1 cellular context compared by ENCODE assay signal in the genomic region with DNA sequence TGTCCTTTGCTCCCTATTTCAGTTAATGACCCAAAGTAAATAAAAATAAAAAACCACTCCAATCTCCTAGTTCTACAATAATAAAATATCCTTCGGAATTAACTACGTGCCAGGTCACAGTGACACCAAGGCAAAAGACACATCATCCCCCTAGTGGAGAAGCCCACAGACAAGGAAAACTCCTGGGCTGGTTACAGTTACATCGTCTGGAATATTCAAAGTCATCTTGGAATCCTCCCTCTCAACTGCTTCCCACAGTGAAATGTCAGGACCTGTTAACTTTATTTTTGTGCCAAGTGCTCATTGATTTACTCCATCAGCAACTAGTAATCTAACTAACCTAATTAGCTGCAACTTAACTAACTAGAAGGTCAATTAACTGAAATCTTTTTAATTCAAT.
TF ChIP-seq lines count a peak whose summit lies in the region.

No MANE protein-coding gene starts in this region.

TF ChIP-seq in HCT116, 20 proteins besides CTCF, POLR2A, EP300 and RAD21:
- TF ChIP-seq CEBPB (IDR thresholded peaks at IDR 0.05; ENCODE audit: low read depth), result no peak
- TF ChIP-seq FOSL1 (IDR thresholded peaks at IDR 0.05; ENCODE audit: low read depth), result no peak
- TF ChIP-seq ZBTB33 (IDR thresholded peaks at IDR 0.05; ENCODE audit: extremely low read depth, insufficient replicate concordance, low read length), result no peak
- no peak for TF ChIP-seq ZFX (IDR thresholded peaks at IDR 0.05)
- no peak for TF ChIP-seq ELF1 (IDR thresholded peaks at IDR 0.05; ENCODE audit: borderline replicate concordance, low read depth)
- TF ChIP-seq EZH2 (IDR thresholded peaks at IDR 0.05), result no peak
- TF ChIP-seq, protein P1, sequence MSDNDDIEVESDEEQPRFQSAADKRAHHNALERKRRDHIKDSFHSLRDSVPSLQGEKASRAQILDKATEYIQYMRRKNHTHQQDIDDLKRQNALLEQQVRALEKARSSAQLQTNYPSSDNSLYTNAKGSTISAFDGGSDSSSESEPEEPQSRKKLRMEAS (IDR thresholded peaks at IDR 0.05), result no peak
- no peak for TF ChIP-seq EZH2phosphoT487 (IDR thresholded peaks at IDR 0.05; ENCODE audit: borderline replicate concordance)
- no peak for TF ChIP-seq ZNF274 (IDR thresholded peaks at IDR 0.05; ENCODE audit: low read depth, low read length)
- TF ChIP-seq TCF7L2 (IDR thresholded peaks at IDR 0.05; ENCODE audit: borderline replicate concordance, extremely low read depth, insufficient read depth, insufficient read length), result no peak
- TF ChIP-seq SIN3A (IDR thresholded peaks at IDR 0.05; ENCODE audit: low read depth), result no peak
- TF ChIP-seq POLR2AphosphoS5 (IDR thresholded peaks at IDR 0.05; ENCODE audit: low read depth, low read length), result no peak
- TF ChIP-seq YY1 (IDR thresholded peaks at IDR 0.05; ENCODE audit: extremely low read depth, insufficient replicate concordance, low read depth, low read length), result no peak
- TF ChIP-seq CBX3 (IDR thresholded peaks at IDR 0.05; ENCODE audit: low read depth), result no peak
